ENCODE assay signal across 1 cellular context in genomic region chr20:3173582-3174441, GRCh38.
TF ChIP-seq lines count a peak whose summit lies in the region.

No MANE protein-coding gene starts in this region.

TF ChIP-seq in endothelial cell of umbilical vein, 7 proteins besides CTCF, POLR2A, EP300 and RAD21 (continued from another document):
- TF ChIP-seq MAX (IDR thresholded peaks at IDR 0.05; ENCODE audit: insufficient read depth, insufficient read length): no peak
- TF ChIP-seq POLR2AphosphoS5 (IDR thresholded peaks at IDR 0.05; ENCODE audit: insufficient read depth, low read depth, low read length): no peak
